Comparison of ENCODE assay signal across 1 cellular context in the genomic region with DNA sequence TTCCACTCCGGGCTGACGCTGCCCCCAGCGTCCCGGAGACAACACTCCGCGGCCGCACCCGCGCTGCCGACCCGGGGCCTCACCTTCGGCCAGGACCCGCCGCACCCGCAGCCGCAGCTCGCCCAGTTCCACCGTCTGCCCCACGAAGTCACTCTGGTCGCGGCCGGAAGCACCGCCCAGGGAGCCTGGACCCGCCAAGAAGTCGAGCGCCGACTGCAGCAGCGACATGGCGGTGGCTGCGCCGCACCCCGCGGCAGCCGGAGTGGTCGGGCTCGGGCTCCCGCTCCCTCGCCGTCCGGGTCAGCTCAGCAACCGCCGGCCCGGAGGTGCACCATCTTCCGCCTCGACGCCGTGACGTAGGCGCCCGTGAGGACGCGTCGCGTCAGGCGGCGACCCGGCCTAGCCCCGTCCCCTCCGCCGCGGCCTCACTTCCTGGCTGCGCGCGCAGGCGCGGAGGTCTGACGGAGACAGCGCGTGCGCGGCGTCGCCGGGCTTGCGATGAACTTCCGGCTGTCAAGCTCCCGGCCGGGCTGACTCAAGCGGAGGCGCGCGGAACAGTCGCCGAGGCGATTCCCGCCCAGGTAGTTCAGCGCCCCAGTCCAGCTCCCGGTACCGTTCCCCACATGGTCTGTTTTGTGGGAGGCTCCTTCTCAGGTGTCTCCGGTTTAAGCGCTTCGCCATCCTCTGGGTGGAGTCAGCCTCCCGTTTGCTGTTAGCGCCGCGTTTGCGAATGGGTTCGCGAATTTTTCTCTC.
TF ChIP-seq lines count a peak whose summit lies in the region.

Gene GAK, minus strand, starts transcription at position 357 of the 753 bp plus-strand sequence. Its CDS starts 129 bp downstream, at position 228.
Gene TMEM175, plus strand, starts transcription at position 501 of the 753 bp plus-strand sequence. CDS start 15,280 bp downstream, outside the sequence.

TF ChIP-seq in HepG2, 621 proteins besides CTCF, POLR2A, EP300 and RAD21 (continued from another document and continues in another):
- TF ChIP-seq GATA4 (IDR thresholded peaks at IDR 0.05; ENCODE audit: borderline replicate concordance, low read depth) (no peak), PAWR (CRISPR knock-in tag; IDR thresholded peaks at IDR 0.05; ENCODE audit: borderline replicate concordance) (no peak), ELF1 (CRISPR knock-in tag; IDR thresholded peaks at IDR 0.05) (peak; percentile 88), HMGXB3 (CRISPR knock-in tag; IDR thresholded peaks at IDR 0.05; ENCODE audit: borderline replicate concordance) (no peak), ZNF224 (CRISPR knock-in tag; IDR thresholded peaks at IDR 0.05) (peak; percentile 76; the same call in 1 of the 2 replicates), ZNF691 (CRISPR knock-in tag; IDR thresholded peaks at IDR 0.05; ENCODE audit: borderline replicate concordance, low read depth) (no peak), ZNF101 (CRISPR knock-in tag; IDR thresholded peaks at IDR 0.05; ENCODE audit: borderline replicate concordance, low read depth) (no peak), SKIL (CRISPR knock-in tag; IDR thresholded peaks at IDR 0.05; ENCODE audit: borderline replicate concordance) (peak; percentile 62; the same call in 1 of the 2 replicates), ZNF513 (CRISPR knock-in tag; conservative IDR thresholded peaks at IDR 0.05) (no peak), IKZF4 (CRISPR knock-in tag; IDR thresholded peaks at IDR 0.05; ENCODE audit: borderline replicate concordance, low read depth, not compliant biosample characterization) (no peak), TMF1 (CRISPR knock-in tag; IDR thresholded peaks at IDR 0.05; ENCODE audit: low read depth) (peak; percentile 79; the same call in 1 of the 2 replicates), ZNF333 (CRISPR knock-in tag; IDR thresholded peaks at IDR 0.05; ENCODE audit: borderline replicate concordance) (0 out of 2 replicates have a peak, but pooled peaks have one; percentile 17), SRF (IDR thresholded peaks at IDR 0.05; ENCODE audit: low read depth, low read length) (no peak), ZNF749 (CRISPR knock-in tag; IDR thresholded peaks at IDR 0.05; ENCODE audit: borderline replicate concordance) (peak; percentile 50; the same call in 1 of the 2 replicates), ZBTB42 (CRISPR knock-in tag; IDR thresholded peaks at IDR 0.05) (no peak), ATF4 (CRISPR knock-in tag; IDR thresholded peaks at IDR 0.05) (no peak), NR2F2 (IDR thresholded peaks at IDR 0.05; ENCODE audit: borderline replicate concordance, low read depth) (no peak; the same call in 1 of the 2 replicates), ZBED4 (CRISPR knock-in tag; IDR thresholded peaks at IDR 0.05; ENCODE audit: borderline replicate concordance) (peak; percentile 82; the same call in 1 of the 2 replicates), ZNF496 (CRISPR knock-in tag; IDR thresholded peaks at IDR 0.05; ENCODE audit: insufficient replicate concordance) (no peak), TFDP2 (CRISPR knock-in tag; IDR thresholded peaks at IDR 0.05) (peak; percentile 70), ZNF883 (CRISPR knock-in tag; IDR thresholded peaks at IDR 0.05; ENCODE audit: not compliant biosample characterization) (peak; percentile 71), STAT6 (CRISPR knock-in tag; IDR thresholded peaks at IDR 0.05; ENCODE audit: borderline replicate concordance) (no peak), ZNF281 (CRISPR knock-in tag; IDR thresholded peaks at IDR 0.05; ENCODE audit: borderline replicate concordance) (no peak), NPAS2 (CRISPR knock-in tag; IDR thresholded peaks at IDR 0.05; ENCODE audit: borderline replicate concordance) (no peak)
